1 cellular context compared by ENCODE assay signal in the genomic region with DNA sequence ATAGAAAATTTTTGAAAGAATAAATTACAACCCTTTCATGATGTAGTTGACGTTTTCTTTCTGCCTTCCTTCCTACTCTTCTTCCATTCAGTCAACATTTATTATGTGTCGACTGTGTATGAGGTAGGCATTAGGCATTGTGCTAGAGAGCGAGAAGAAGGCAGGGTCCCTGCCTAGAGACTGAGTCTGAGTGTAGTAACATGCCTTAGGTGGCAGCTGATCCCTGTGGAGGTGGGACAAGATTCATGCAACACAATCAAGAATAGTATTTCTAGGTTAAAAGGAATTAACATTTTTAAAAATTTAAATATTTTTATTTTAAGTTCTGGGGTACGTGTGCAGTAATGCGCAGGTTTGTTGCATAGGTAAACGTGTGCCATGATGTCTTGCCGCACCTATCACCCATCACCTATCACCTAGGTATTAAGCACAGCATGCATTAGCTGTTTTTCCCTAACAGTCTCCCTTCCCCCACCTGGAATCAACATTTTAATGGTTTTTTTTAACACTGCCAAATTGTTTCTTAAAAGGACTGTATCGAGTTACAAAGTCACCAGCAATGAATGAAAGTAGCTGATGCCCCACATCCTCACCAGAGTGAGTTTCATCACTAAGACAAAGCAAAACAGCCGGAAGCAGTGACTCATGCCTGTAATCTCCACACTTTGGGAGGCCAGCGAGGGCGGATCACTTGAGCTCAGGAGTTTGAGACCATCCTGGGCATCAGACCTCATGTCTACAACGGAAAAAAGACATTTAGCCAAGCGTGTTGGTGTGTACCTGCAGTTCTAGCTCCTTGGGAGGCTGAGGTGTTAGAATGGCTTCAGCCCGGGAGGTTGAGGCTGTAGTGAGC.
A peak's percentile ranks its signal among the peaks of the same experiment; 100 is the strongest.
TF ChIP-seq lines count a peak whose summit lies in the region.

No MANE protein-coding gene starts in this region.

TF ChIP-seq in HCT116, 20 proteins besides CTCF, POLR2A, EP300 and RAD21 (continued from another document):
- TF ChIP-seq, protein P1, sequence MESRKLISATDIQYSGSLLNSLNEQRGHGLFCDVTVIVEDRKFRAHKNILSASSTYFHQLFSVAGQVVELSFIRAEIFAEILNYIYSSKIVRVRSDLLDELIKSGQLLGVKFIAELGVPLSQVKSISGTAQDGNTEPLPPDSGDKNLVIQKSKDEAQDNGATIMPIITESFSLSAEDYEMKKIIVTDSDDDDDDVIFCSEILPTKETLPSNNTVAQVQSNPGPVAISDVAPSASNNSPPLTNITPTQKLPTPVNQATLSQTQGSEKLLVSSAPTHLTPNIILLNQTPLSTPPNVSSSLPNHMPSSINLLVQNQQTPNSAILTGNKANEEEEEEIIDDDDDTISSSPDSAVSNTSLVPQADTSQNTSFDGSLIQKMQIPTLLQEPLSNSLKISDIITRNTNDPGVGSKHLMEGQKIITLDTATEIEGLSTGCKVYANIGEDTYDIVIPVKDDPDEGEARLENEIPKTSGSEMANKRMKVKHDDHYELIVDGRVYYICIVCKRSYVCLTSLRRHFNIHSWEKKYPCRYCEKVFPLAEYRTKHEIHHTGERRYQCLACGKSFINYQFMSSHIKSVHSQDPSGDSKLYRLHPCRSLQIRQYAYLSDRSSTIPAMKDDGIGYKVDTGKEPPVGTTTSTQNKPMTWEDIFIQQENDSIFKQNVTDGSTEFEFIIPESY (IDR thresholded peaks at IDR 0.05; ENCODE audit: extremely low read depth, insufficient replicate concordance, low read length): no peak
- TF ChIP-seq ELF1 (IDR thresholded peaks at IDR 0.05; ENCODE audit: borderline replicate concordance, low read depth) (no peak), CEBPB (IDR thresholded peaks at IDR 0.05; ENCODE audit: low read depth) (peak; percentile 89)
- TF ChIP-seq, protein P2, sequence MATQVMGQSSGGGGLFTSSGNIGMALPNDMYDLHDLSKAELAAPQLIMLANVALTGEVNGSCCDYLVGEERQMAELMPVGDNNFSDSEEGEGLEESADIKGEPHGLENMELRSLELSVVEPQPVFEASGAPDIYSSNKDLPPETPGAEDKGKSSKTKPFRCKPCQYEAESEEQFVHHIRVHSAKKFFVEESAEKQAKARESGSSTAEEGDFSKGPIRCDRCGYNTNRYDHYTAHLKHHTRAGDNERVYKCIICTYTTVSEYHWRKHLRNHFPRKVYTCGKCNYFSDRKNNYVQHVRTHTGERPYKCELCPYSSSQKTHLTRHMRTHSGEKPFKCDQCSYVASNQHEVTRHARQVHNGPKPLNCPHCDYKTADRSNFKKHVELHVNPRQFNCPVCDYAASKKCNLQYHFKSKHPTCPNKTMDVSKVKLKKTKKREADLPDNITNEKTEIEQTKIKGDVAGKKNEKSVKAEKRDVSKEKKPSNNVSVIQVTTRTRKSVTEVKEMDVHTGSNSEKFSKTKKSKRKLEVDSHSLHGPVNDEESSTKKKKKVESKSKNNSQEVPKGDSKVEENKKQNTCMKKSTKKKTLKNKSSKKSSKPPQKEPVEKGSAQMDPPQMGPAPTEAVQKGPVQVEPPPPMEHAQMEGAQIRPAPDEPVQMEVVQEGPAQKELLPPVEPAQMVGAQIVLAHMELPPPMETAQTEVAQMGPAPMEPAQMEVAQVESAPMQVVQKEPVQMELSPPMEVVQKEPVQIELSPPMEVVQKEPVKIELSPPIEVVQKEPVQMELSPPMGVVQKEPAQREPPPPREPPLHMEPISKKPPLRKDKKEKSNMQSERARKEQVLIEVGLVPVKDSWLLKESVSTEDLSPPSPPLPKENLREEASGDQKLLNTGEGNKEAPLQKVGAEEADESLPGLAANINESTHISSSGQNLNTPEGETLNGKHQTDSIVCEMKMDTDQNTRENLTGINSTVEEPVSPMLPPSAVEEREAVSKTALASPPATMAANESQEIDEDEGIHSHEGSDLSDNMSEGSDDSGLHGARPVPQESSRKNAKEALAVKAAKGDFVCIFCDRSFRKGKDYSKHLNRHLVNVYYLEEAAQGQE (IDR thresholded peaks at IDR 0.05; ENCODE audit: low read depth): no peak
TF ChIP-seq in HCT116: peak in this region for 11.
